ENCODE assay signal across 8 cellular contexts in the genomic region with DNA sequence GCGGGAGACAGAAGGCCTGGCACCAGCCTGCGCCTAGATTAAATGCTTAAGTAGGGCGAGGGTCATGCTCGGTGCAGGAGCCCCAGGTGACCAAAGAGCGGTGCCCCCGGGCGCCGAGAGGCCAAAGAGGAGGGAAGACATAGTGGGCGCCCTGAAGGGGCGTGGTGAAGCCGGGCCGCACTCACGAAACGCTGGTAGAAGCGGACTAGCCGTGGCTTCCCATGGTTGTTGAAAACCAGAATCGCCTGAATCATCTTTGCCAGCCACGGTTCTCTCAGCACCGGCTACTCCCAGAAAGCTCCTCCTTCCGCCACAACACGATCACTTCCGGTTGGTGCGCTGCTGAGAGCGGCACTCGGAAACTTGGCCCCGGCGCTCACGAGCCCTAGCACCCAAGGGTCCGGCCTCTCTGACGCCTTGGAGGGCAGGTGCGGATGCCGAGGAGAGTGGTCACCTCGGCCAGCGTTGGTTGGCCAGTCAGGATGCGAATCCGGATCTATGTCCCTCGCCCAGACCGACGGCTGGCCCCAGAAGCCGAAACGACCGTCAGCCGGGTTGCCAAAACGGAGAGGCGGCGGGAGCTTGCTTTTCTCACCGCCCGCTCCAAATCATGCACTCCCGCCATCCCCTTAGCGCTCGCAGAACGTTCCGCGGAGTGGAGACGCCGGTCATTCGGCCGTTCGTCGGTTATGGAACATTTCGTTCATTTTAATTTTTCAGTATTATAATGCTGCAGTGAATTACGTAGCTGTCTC. TPM values are rescaled to one million over a fixed set of nuclear protein-coding genes. Genes with fewer than 3 reads are reported as not detected.
DNase-seq lines count a peak whose midpoint lies in the region; ATAC-seq and TF ChIP-seq lines count a peak whose summit lies in the region.

A gene (minus strand): TSS at position 299 of the 755 bp plus-strand sequence. CDS start 45 bp downstream, at position 254.

- peak within 1 kb of the TSS; percentile 91 for H3K4me3 Mint-ChIP-seq in activated CD4-positive, alpha-beta memory T cell treated with anti-CD3 and anti-CD28 coated beads, Interleukin-2, amount 10 ng/mL, durations not matched to agents 7 days and 5 days

- intact Hi-C loops in lower lobe of right lung (cut with DNase I): loop anchor here (10.0 kb wide), 1 partner anchor 191 kb away; no protein-coding TSS in a partner anchor

- 0 to 1% methylated on average over 62 of the region's 62 CpGs for WGBS in ectodermal cell, 2 experiments

- H3K27me3 Mint-ChIP-seq in activated CD4-positive, alpha-beta memory T cell treated with anti-CD3 and anti-CD28 coated beads, Interleukin-2, amount 10 ng/mL, durations not matched to agents 7 days and 5 days: no peaks in the 10 kb centered on the region

- H3K27me3 ChIP-seq in ectodermal cell (ENCODE audit: control insufficient read depth, insufficient read depth, low read length, poor library complexity, severe bottlenecking) (no peaks in the 10 kb centered on the region), lower lobe of right lung (ENCODE audit: low read depth) (no peaks in the 10 kb centered on the region)

- POLR2A ChIA-PET in activated CD4-positive, alpha-beta memory T cell treated with anti-CD3 and anti-CD28 coated beads, Interleukin-2, amount 10 ng/mL, durations not matched to agents 7 days and 5 days (lab: Charles Lee): interaction anchor here (0.6 to 3.6 kb wide), 25 partner anchors 17 to 372 kb away, joined by 3 to 36 read pairs (median 5); a partner anchor contains a TSS

- H3K9me3 ChIP-seq in ectodermal cell (ENCODE audit: control insufficient read depth, low read length) (no peaks in the 10 kb centered on the region), lower lobe of right lung (no peaks in the 10 kb centered on the region)

- peak; percentile 91 for ATAC-seq in GM19351 (IDR thresholded peaks at IDR 0.05; ENCODE audit: unreplicated experiment)
- ATAC-seq in HG03521 (IDR thresholded peaks at IDR 0.05; ENCODE audit: unreplicated experiment): peak; percentile 92
- peak; percentile 99 for ATAC-seq in lower lobe of right lung

- no peaks in the 10 kb centered on the region for H3K9me3 Mint-ChIP-seq in activated CD4-positive, alpha-beta memory T cell treated with anti-CD3 and anti-CD28 coated beads, Interleukin-2, amount 10 ng/mL, durations not matched to agents 7 days and 5 days

- H3K36me3 ChIP-seq in ectodermal cell (ENCODE audit: control insufficient read depth, insufficient read depth, low read length) (no peaks in the 10 kb centered on the region), lower lobe of right lung (peaks cover 4% of the 10 kb centered on the region)

- peak within 1 kb of the TSS; percentile 88 for H3K27ac Mint-ChIP-seq in activated CD4-positive, alpha-beta memory T cell treated with anti-CD3 and anti-CD28 coated beads, Interleukin-2, amount 10 ng/mL, durations not matched to agents 7 days and 5 days

- H3K4me1 ChIP-seq in ectodermal cell (ENCODE audit: control insufficient read depth, insufficient read depth, low read length): no peaks in the 10 kb centered on the region
- H3K4me1 ChIP-seq in lower lobe of right lung: peaks cover 27% of the 10 kb centered on the region

- H3K27ac ChIP-seq in C4-2B: peak within 1 kb of the TSS; percentile 87
- H3K27ac ChIP-seq in ectodermal cell (ENCODE audit: insufficient read depth, low read depth, low read length, poor library complexity, severe bottlenecking): peak within 1 kb of the TSS; percentile 88
- peak within 1 kb of the TSS; percentile 95 for H3K27ac ChIP-seq in lower lobe of right lung

- peak within 1 kb of the TSS; percentile 85 for H3K4me3 ChIP-seq in ectodermal cell (ENCODE audit: insufficient read depth, low read depth, low read length)
- H3K4me3 ChIP-seq in lower lobe of right lung: peak within 1 kb of the TSS; percentile 97

- CTCF ChIA-PET in activated CD4-positive, alpha-beta memory T cell treated with anti-CD3 and anti-CD28 coated beads, Interleukin-2, amount 10 ng/mL, durations not matched to agents 7 days and 5 days (lab: Charles Lee): interaction anchor here (0.6 to 10.1 kb wide), 4 partner anchors 18 to 155 kb away, joined by 3 to 119 read pairs (median 4); no protein-coding TSS in a partner anchor

- TF ChIP-seq CTCF in C4-2B (conservative IDR thresholded peaks at IDR 0.05): no peak
- no peak for TF ChIP-seq CTCF in lower lobe of right lung (IDR thresholded peaks at IDR 0.05)

- DNase-seq in NCI-H774 (lab: John Stamatoyannopoulos, UW): peak; percentile 94
- peak; percentile 92 for DNase-seq in activated CD4-positive, alpha-beta memory T cell treated with anti-CD3 and anti-CD28 coated beads, Interleukin-2, amount 10 ng/mL, durations not matched to agents 7 days and 5 days
- DNase-seq in lower lobe of right lung: peak; percentile 92
- peak; percentile 77 to 89 (median 88) for DNase-seq in stimulated activated CD4-positive, alpha-beta T cell treated with anti-CD3 and anti-CD28 coated beads, TNF-alpha, amount 100 ng/mL, for 24 hours (ENCODE audit: low read depth in 3 of 3)

- peaks cover 12% of the 10 kb centered on the region for H3K36me3 Mint-ChIP-seq in activated CD4-positive, alpha-beta memory T cell treated with anti-CD3 and anti-CD28 coated beads, Interleukin-2, amount 10 ng/mL, durations not matched to agents 7 days and 5 days (ENCODE audit: low read depth)

- H3K4me1 Mint-ChIP-seq in activated CD4-positive, alpha-beta memory T cell treated with anti-CD3 and anti-CD28 coated beads, Interleukin-2, amount 10 ng/mL, durations not matched to agents 7 days and 5 days: peaks cover 39% of the 10 kb centered on the region

RNA-seq across cellular contexts. Expression of the gene that starts here (rescaled TPM):
- 10 to 100 TPM; 28.3 to 30.3 TPM for total RNA-seq in activated CD4-positive, alpha-beta memory T cell treated with anti-CD3 and anti-CD28 coated beads, Interleukin-2, amount 10 ng/mL, durations not matched to agents 7 days and 5 days
- polyA plus RNA-seq in ectodermal cell (2013, experiment 1 of 4): 55.9 TPM
- 72.5 TPM for polyA plus RNA-seq in ectodermal cell (2013, experiment 2 of 4)
- polyA plus RNA-seq in ectodermal cell (2013, experiment 3 of 4): 36.7 TPM
- 47.7 TPM for polyA plus RNA-seq in ectodermal cell (2013, experiment 4 of 4)
- total RNA-seq in lower lobe of right lung: 36.9 TPM

Comparison
In these comparisons a context has a peak if more than half of its experiments do, and no peak if none do; other contexts are left out.
1. Peak in every context shown above with its lines: DNase-seq, ATAC-seq, H3K4me3 ChIP-seq and H3K27ac ChIP-seq.